ENCODE assay signal across 5 cellular contexts in genomic region chr4:69169171-69169570, GRCh38. TPM values are rescaled to one million over a fixed set of nuclear protein-coding genes. Genes with fewer than 3 reads are reported as not detected.
"Had no signal": no experiment of that assay in that cellular context is flagged by ENCODE, and none has a peak within 500 bp of the region (broad histone marks: within the 10 kb centered on the region; RNA-seq: fewer than 3 reads in every experiment).

No MANE protein-coding gene starts in this region.

RNA-seq across cellular contexts. Expression of gene UGT2B11, which starts 45.4 kb away (rescaled TPM):
- total RNA-seq: HT-29, HT1080, IMR-90, K562 had no signal
- polyA plus RNA-seq: IgD-negative memory B cell, IMR-90 had no signal
